Comparison of ENCODE assay signal across 31 cellular contexts in genomic region chr2:101667823-101668222, GRCh38.
"Had no signal": no experiment of that assay in that cellular context is flagged by ENCODE, and none has a peak within 500 bp of the region (broad histone marks: within the 10 kb centered on the region; RNA-seq: fewer than 3 reads in every experiment).

No MANE protein-coding gene starts in this region.

- H2AFZ ChIP-seq: parathyroid adenoma had no signal

- H3K9me3 ChIP-seq: ovary, suprapubic skin, testis, tibial artery, vagina had no signal

- H3K27ac Mint-ChIP-seq: natural killer cell; nephron; progenitor cell of endocrine pancreas; stimulated activated memory B cell treated with anti-CD40 and anti-IgM and Interleukin-4, amounts not matched to agents 10 μg/mL and 1 μg/mL and 100 μg/mL, for 72 hours; stimulated activated naive CD8-positive, alpha-beta T cell treated with anti-CD3 and anti-CD28 coated beads, Interleukin-15, amount 100 ng/mL, for 72 hours; type B pancreatic cell had no signal

- H3K4me1 ChIP-seq: parathyroid adenoma, psoas muscle, spleen, suprapubic skin, testis, tibial artery, transverse colon, vagina had no signal

- H3K4me1 Mint-ChIP-seq: natural killer cell; nephron; stimulated activated memory B cell treated with anti-CD40 and anti-IgM and Interleukin-4, amounts not matched to agents 10 μg/mL and 1 μg/mL and 100 μg/mL, for 72 hours; stimulated activated naive CD8-positive, alpha-beta T cell treated with anti-CD3 and anti-CD28 coated beads, Interleukin-15, amount 100 ng/mL, for 72 hours had no signal

- H3K27ac ChIP-seq: ovary, parathyroid adenoma, psoas muscle, skin epidermis, spleen, suprapubic skin, testis, tibial artery, transverse colon, vagina had no signal

- FAIRE-seq: urothelium cell line had no signal

- H3K27me3 ChIP-seq: ovary, spleen, suprapubic skin, testis, tibial artery, transverse colon, vagina had no signal

- H3K36me3 Mint-ChIP-seq: natural killer cell; stimulated activated memory B cell treated with anti-CD40 and anti-IgM and Interleukin-4, amounts not matched to agents 10 μg/mL and 1 μg/mL and 100 μg/mL, for 72 hours; type B pancreatic cell had no signal

- H3K9me3 Mint-ChIP-seq: stimulated activated memory B cell treated with anti-CD40 and anti-IgM and Interleukin-4, amounts not matched to agents 10 μg/mL and 1 μg/mL and 100 μg/mL, for 72 hours; type B pancreatic cell had no signal

- ATAC-seq: naive thymus-derived CD4-positive, alpha-beta T cell; natural killer cell; psoas muscle; right cardiac atrium; sciatic nerve; stimulated activated memory B cell treated with anti-CD40 and anti-IgM and Interleukin-4, amounts not matched to agents 10 μg/mL and 1 μg/mL and 100 μg/mL, for 72 hours; stimulated activated naive CD8-positive, alpha-beta T cell treated with anti-CD3 and anti-CD28 coated beads, Interleukin-15, amount 100 ng/mL, for 72 hours; stimulated activated naive CD8-positive, alpha-beta T cell treated with anti-CD3 and anti-CD28 coated beads, Interleukin-15, Interleukin-2, amounts not matched to agents 100 U/mL and 50 U/mL, for 24 hours had no signal

- DNase-seq: naive thymus-derived CD4-positive, alpha-beta T cell; natural killer cell; occipital lobe; ovary; posterior cingulate gyrus; psoas muscle; right cardiac atrium; spleen; stimulated activated CD4-positive, alpha-beta T cell treated with anti-CD3 and anti-CD28 coated beads, Interleukin-12 subunit alpha, Interleukin-12 subunit beta, amount 100 ng/mL, for 4 hours; stimulated activated CD4-positive, alpha-beta T cell treated with anti-CD3 and anti-CD28 coated beads, Interleukin-1b, Interleukin-23, amount 100 ng/mL, for 48 hours; stimulated activated CD4-positive, alpha-beta T cell treated with anti-CD3 and anti-CD28 coated beads, Interleukin-4, amount 100 ng/mL, for 1 hour; stimulated activated CD4-positive, alpha-beta T cell treated with anti-CD3 and anti-CD28 coated beads, Interleukin-4, amount 100 ng/mL, for 4 hours; stimulated activated CD8-positive, alpha-beta memory T cell treated with anti-CD3 and anti-CD28 coated beads, Interleukin-4, amount 100 ng/mL, for 48 hours; stimulated activated naive CD4-positive, alpha-beta T cell; stimulated activated naive CD8-positive, alpha-beta T cell treated with anti-CD3 and anti-CD28 coated beads, Interleukin-15, amount 100 ng/mL, for 72 hours; stimulated activated naive CD8-positive, alpha-beta T cell treated with anti-CD3 and anti-CD28 coated beads, Interleukin-15, Interleukin-2, amounts not matched to agents 100 U/mL and 50 U/mL, for 24 hours; substantia nigra; testis; tibial artery; transverse colon had no signal

- H3K4me3 Mint-ChIP-seq: naive thymus-derived CD4-positive, alpha-beta T cell; natural killer cell; nephron; stimulated activated memory B cell treated with anti-CD40 and anti-IgM and Interleukin-4, amounts not matched to agents 10 μg/mL and 1 μg/mL and 100 μg/mL, for 72 hours; stimulated activated naive CD8-positive, alpha-beta T cell treated with anti-CD3 and anti-CD28 coated beads, Interleukin-15, amount 100 ng/mL, for 72 hours; type B pancreatic cell had no signal

- H3K27me3 Mint-ChIP-seq: naive thymus-derived CD4-positive, alpha-beta T cell; progenitor cell of endocrine pancreas; stimulated activated memory B cell treated with anti-CD40 and anti-IgM and Interleukin-4, amounts not matched to agents 10 μg/mL and 1 μg/mL and 100 μg/mL, for 72 hours; stimulated activated naive CD8-positive, alpha-beta T cell treated with anti-CD3 and anti-CD28 coated beads, Interleukin-15, amount 100 ng/mL, for 72 hours; type B pancreatic cell had no signal

- H3K4me3 ChIP-seq: ovary, psoas muscle, skin epidermis, smooth muscle cell, spleen, suprapubic skin, testis, tibial artery, transverse colon, vagina had no signal

- H3K79me2 ChIP-seq: parathyroid adenoma had no signal

- H3K36me3 ChIP-seq: ovary, spleen, suprapubic skin, tibial artery, transverse colon, vagina had no signal

- H3K4me2 ChIP-seq: smooth muscle cell had no signal

- H3K9ac ChIP-seq: parathyroid adenoma had no signal
